ENCODE assay signal across 9 cellular contexts in the genomic region with DNA sequence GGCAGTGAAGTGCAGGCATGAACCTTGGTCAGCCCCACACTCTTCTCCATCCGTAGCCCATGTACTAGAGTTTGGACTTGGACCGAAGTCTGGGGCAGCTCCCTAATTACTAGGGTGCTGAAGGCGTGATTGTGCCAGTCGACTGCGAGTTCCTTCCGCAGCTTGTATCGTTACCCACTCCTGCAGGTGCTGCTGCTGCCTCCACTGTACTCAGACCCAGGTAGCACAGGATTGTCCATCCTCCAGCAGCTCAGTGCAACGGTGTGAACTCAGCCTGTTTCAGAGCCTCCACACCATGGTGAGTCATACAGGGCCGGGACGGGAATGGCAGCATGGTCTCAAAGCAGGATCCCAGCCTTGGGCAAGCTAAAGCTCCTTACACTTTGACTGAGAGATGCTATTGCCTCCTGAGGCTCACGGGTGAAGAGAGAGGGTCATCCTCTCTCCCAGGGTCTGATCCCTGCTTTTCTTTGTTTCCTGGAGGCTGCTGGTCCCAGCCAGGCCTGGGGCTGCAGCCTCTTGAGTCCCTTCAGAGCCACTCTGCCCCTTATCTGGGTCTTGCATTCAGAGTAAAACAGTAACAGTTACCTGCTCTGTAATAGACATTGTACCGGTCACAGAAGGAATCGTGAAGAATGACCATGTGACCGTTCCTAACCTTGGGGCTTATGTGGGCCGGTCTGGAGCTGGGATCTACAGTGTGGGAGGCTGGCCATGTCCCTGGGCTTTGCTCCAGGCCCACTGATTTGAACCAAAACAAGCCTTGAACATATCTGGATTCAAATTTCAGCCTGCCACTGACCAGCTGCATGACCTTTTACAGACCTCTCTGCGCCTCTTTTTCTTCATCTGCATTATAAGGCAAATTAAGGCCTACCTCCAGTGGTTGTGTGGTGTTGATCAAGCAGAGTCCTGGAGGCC. TPM values are rescaled to one million over a fixed set of nuclear protein-coding genes. Genes with fewer than 3 reads are reported as not detected.
DNase-seq lines count a peak whose midpoint lies in the region; ATAC-seq and TF ChIP-seq lines count a peak whose summit lies in the region.
"Had no signal": no experiment of that assay in that cellular context is flagged by ENCODE, and none has a peak within 500 bp of the region (broad histone marks: within the 10 kb centered on the region; RNA-seq: fewer than 3 reads in every experiment).

No MANE protein-coding gene starts in this region.

- no peaks in the 10 kb centered on the region for H3K9me2 ChIP-seq in OCI-LY7 (ENCODE audit: insufficient read depth, low read length)

- H3K79me1 ChIP-seq in neuronal stem cell (ENCODE audit: low read depth, low read length) = peaks cover 10% of the 10 kb centered on the region

- peak; percentile 57 for DNase-seq in ELF-1 (ENCODE audit: low read depth, low spot score)
- no peak for DNase-seq in OCI-LY7 (ENCODE audit: low spot score)
- peak; percentile 37 for DNase-seq in ecto neural progenitor cell (ENCODE audit: low spot score)
- DNase-seq in neuronal stem cell (ENCODE audit: low spot score) = no peak
- DNase-seq in middle frontal gyrus (ENCODE audit: extremely low spot score, low spot score) = no peak
- no peak for DNase-seq in transverse colon
- no peak for DNase-seq in mucosa of descending colon
- DNase-seq: dermis blood vessel endothelial cell had no signal

- WGBS in neuronal stem cell (ENCODE audit: extremely low coverage in 2 of 2, insufficient read length in 2 of 2, insufficient replicate concordance in 1 of 2), 2 donors = no CpG with 5 or more reads among the region's 16 CpGs
- WGBS in transverse colon (ENCODE audit: low coverage in 1 of 2), 2 donors = 84 to 95% methylated on average over 4 to 14 of the region's 16 CpGs

- no peak for TF ChIP-seq POLR2A in transverse colon (IDR thresholded peaks at IDR 0.05)

- intact Hi-C loops in OCI-LY7 (cut with micrococcal nuclease; ENCODE audit: unreplicated experiment) (loop anchor here (5.0 kb wide), 1 partner anchor 93 kb away; a partner anchor contains a TSS), transverse colon (cut with DNase I; ENCODE audit: low total_unique reads) (no loop called here), mucosa of descending colon (cut with DNase I, micrococcal nuclease) (loop anchor here in 1 of 2 donors (5.0 kb wide), 1 partner anchor 48 kb away; no protein-coding TSS in a partner anchor)

- H3K4me3 ChIP-seq in OCI-LY7 (ENCODE audit: low read depth, low read length, poor library complexity, severe bottlenecking) (no peak overlapping the region), neuronal stem cell (ENCODE audit: low read length in 2 of 2) (peak overlapping the region in 1 of 2 donors; percentile 37), transverse colon (no peak overlapping the region), mucosa of descending colon (no peak overlapping the region)

- no peak overlapping the region for H2BK5ac ChIP-seq in neuronal stem cell (ENCODE audit: low read length)

- in situ Hi-C loops in transverse colon (cut with MboI; ENCODE audit: low pct_ligation_motif_present in 1 of 4, low pct_unique_long_range_greater_than_20kb in 1 of 4, low sequenced_read_pairs in 3 of 4) = loop anchor here (5.0 to 25.0 kb wide), 3 partner anchors 50 to 497 kb away; a partner anchor contains a TSS

- peak overlapping the region; percentile 96 for H3K4me2 ChIP-seq in OCI-LY7 (ENCODE audit: low read length)
- H3K4me2 ChIP-seq in neuronal stem cell (ENCODE audit: insufficient read depth, low read length, poor library complexity, severe bottlenecking) = no peak overlapping the region

- no TSS peak for BruUV-seq in OCI-LY7 (replicated peaks; lab: Mats Ljungman, UMichigan)

- peaks cover 11% of the 10 kb centered on the region for H4K20me1 ChIP-seq in OCI-LY7 (ENCODE audit: insufficient read depth, low read length)

- CTCF ChIA-PET in OCI-LY7 (lab: Charles Lee; ENCODE audit: unreplicated experiment) = interaction anchor here (0.7 to 2.5 kb wide), 3 partner anchors 26 to 51 kb away, joined by 3 to 9 read pairs (median 3); a partner anchor contains a TSS

- H2AK5ac ChIP-seq in neuronal stem cell (ENCODE audit: low read depth, low read length) = peak overlapping the region; percentile 6

- H2BK15ac ChIP-seq in neuronal stem cell (ENCODE audit: low read length) = no peak overlapping the region

- no peak overlapping the region for H3K23ac ChIP-seq in neuronal stem cell (ENCODE audit: low read depth, low read length, poor library complexity)

- H4K91ac ChIP-seq in neuronal stem cell (ENCODE audit: low read depth, low read length, poor library complexity) = no peak overlapping the region

- no peaks in the 10 kb centered on the region for H3K27me3 ChIP-seq in neuronal stem cell (ENCODE audit: control insufficient read depth in 3 of 3, insufficient read depth in 3 of 3, low read depth in 1 of 3, low read length in 3 of 3)
- H3K27me3 ChIP-seq in transverse colon = no peaks in the 10 kb centered on the region

- H3K14ac ChIP-seq in neuronal stem cell (ENCODE audit: low read length) = no peak overlapping the region

- H4K8ac ChIP-seq in neuronal stem cell (ENCODE audit: low read depth, low read length) = no peak overlapping the region

- POLR2A ChIA-PET in OCI-LY7 (lab: Charles Lee) = interaction anchor here (0.7 to 4.9 kb wide), 11 partner anchors 13 to 173 kb away, joined by 3 to 80 read pairs (median 6); a partner anchor contains a TSS

- H3K9me3 ChIP-seq in OCI-LY7 (ENCODE audit: low read length) = no peaks in the 10 kb centered on the region
- no peaks in the 10 kb centered on the region for H3K9me3 ChIP-seq in neuronal stem cell (replicated peaks in 1 of 2; ENCODE audit: control insufficient read depth in 2 of 2, insufficient read depth in 1 of 2, low read depth in 1 of 2, low read length in 2 of 2)
- no peaks in the 10 kb centered on the region for H3K9me3 ChIP-seq in transverse colon
- H3K9me3 ChIP-seq in mucosa of descending colon = no peaks in the 10 kb centered on the region

- no peak for ATAC-seq in HG02938 (IDR thresholded peaks at IDR 0.05; ENCODE audit: unreplicated experiment)
- ATAC-seq in mucosa of descending colon = no peak

- H3K27ac ChIP-seq in OCI-LY7 (ENCODE audit: low read depth, low read length, poor library complexity, severe bottlenecking) (no peak overlapping the region), neuronal stem cell (replicated peaks; ENCODE audit: low read length) (no peak overlapping the region), transverse colon (peak overlapping the region in 1 of 4 donors; percentile 96)

- TF ChIP-seq CTCF in OCI-LY7 (conservative IDR thresholded peaks at IDR 0.05; ENCODE audit: low read length) (no peak), transverse colon (IDR thresholded peaks at IDR 0.05) (no peak), mucosa of descending colon (IDR thresholded peaks at IDR 0.05) (no peak)

- peaks cover 37% of the 10 kb centered on the region for H3K79me2 ChIP-seq in OCI-LY7 (ENCODE audit: insufficient read depth, low read depth, low read length)

- no peak overlapping the region for H2AFZ ChIP-seq in OCI-LY7 (ENCODE audit: low read length)
- peak overlapping the region; percentile 72 for H2AFZ ChIP-seq in neuronal stem cell (ENCODE audit: low read length)

- no peak overlapping the region for H3K4ac ChIP-seq in neuronal stem cell (ENCODE audit: low read length)

- no peak overlapping the region for H2BK12ac ChIP-seq in neuronal stem cell (ENCODE audit: low read length)

- peaks cover 44% of the 10 kb centered on the region for H3K4me1 ChIP-seq in OCI-LY7 (ENCODE audit: insufficient read depth, low read length, poor library complexity, severe bottlenecking)
- H3K4me1 ChIP-seq in neuronal stem cell (ENCODE audit: control insufficient read depth in 2 of 2, insufficient read depth in 1 of 2, low read depth in 1 of 2, low read length in 2 of 2) = peaks cover 11 to 37% of the 10 kb centered on the region in 2 donors
- H3K4me1 ChIP-seq in transverse colon = peaks cover 16 to 40% (median 25%) of the 10 kb centered on the region in 4 donors
- H3K4me1 ChIP-seq in mucosa of descending colon (ENCODE audit: low read depth) = peaks cover 28% of the 10 kb centered on the region

- H3K36me3 ChIP-seq in OCI-LY7 (ENCODE audit: insufficient read depth, low read length) (peaks cover 28% of the 10 kb centered on the region), neuronal stem cell (replicated peaks in 1 of 2; ENCODE audit: control insufficient read depth in 2 of 2, insufficient read depth in 2 of 2, low read length in 2 of 2) (peaks cover 4 to 37% of the 10 kb centered on the region in 2 donors), transverse colon (peaks cover 0 to 5% (median under 1%) of the 10 kb centered on the region in 4 donors), mucosa of descending colon (ENCODE audit: low read depth) (no peaks in the 10 kb centered on the region)

- H3K9ac ChIP-seq in neuronal stem cell (ENCODE audit: low read depth, low read length, poor library complexity) = peak overlapping the region; percentile 78

- H2BK120ac ChIP-seq in neuronal stem cell (ENCODE audit: low read depth, low read length) = no peak overlapping the region

- TF ChIP-seq EP300 in transverse colon (IDR thresholded peaks at IDR 0.05; ENCODE audit: low read depth) = no peak

- H3K18ac ChIP-seq in neuronal stem cell (ENCODE audit: low read length) = no peak overlapping the region

RNA-seq across cellular contexts. Expression of a gene that starts 1.7 kb away (rescaled TPM):
- 75.3 and 77.8 TPM in 2 replicates for total RNA-seq in OCI-LY7 (2014; rRNA removed; shearing (Covaris generic))
- total RNA-seq in OCI-LY7 (2022) (166 and 169 TPM in 2 replicates), transverse colon (100 to 1,000 TPM in 1 of 4 donors, 10 to 100 TPM in 3; 32.9 to 103 (median 40.4) TPM), mucosa of descending colon (10 to 100 TPM; 30.9 to 78.8 (median 63.1) TPM)
- 18.6 TPM for polyA plus RNA-seq in neuronal stem cell (2013, experiment 1 of 2)
- polyA plus RNA-seq in neuronal stem cell (2013, experiment 2 of 2) = 20.1 TPM

RNA-seq across cellular contexts. Expression of a gene that starts 1.8 kb away (rescaled TPM):
- 194 and 218 TPM in 2 replicates for total RNA-seq in OCI-LY7 (2014; rRNA removed; shearing (Covaris generic))
- total RNA-seq in OCI-LY7 (2022) (211 and 225 TPM in 2 replicates), transverse colon (100 to 1,000 TPM; 105 to 127 (median 123) TPM), mucosa of descending colon (100 to 1,000 TPM; 121 to 152 (median 140) TPM)
- 94.2 TPM for polyA plus RNA-seq in neuronal stem cell (2013, experiment 1 of 2)
- 91.0 TPM for polyA plus RNA-seq in neuronal stem cell (2013, experiment 2 of 2)

RNA-seq across cellular contexts. Expression of a gene that starts 27.0 kb away (rescaled TPM):
- total RNA-seq in OCI-LY7 (2014; rRNA removed; shearing (Covaris generic)) = 21.7 and 28.1 TPM in 2 replicates
- total RNA-seq in OCI-LY7 (2022) (58.2 and 63.8 TPM in 2 replicates), transverse colon (100 to 1,000 TPM in 2 of 4 donors, 10 to 100 TPM in 2; 68.1 to 157 (median 93.6) TPM), mucosa of descending colon (10 to 100 TPM; 65.0 to 91.0 (median 66.6) TPM)
- polyA plus RNA-seq in neuronal stem cell (2013, experiment 1 of 2) = 7.0 TPM
- 6.3 TPM for polyA plus RNA-seq in neuronal stem cell (2013, experiment 2 of 2)

RNA-seq across cellular contexts. Expression of a gene that starts 27.5 kb away (rescaled TPM):
- 25.8 and 31.1 TPM in 2 replicates for total RNA-seq in OCI-LY7 (2014; rRNA removed; shearing (Covaris generic))
- total RNA-seq in OCI-LY7 (2022) (48.8 and 51.5 TPM in 2 replicates), transverse colon (10 to 100 TPM; 27.9 to 51.6 (median 35.6) TPM), mucosa of descending colon (10 to 100 TPM; 35.2 to 38.2 (median 37.8) TPM)
- 38.6 TPM for polyA plus RNA-seq in neuronal stem cell (2013, experiment 1 of 2)
- 40.8 TPM for polyA plus RNA-seq in neuronal stem cell (2013, experiment 2 of 2)

RNA-seq across cellular contexts. Expression of a gene that starts 39.6 kb away (rescaled TPM):
- 0.51 and 0.79 TPM in 2 replicates for total RNA-seq in OCI-LY7 (2014; rRNA removed; shearing (Covaris generic))
- total RNA-seq in OCI-LY7 (2022) = 4.1 and 5.5 TPM in 2 replicates
- polyA plus RNA-seq in neuronal stem cell (2013, experiment 1 of 2) = 9.1 TPM
- polyA plus RNA-seq in neuronal stem cell (2013, experiment 2 of 2) = 9.2 TPM
- 1 to 10 TPM in 1 of 4 donors, under 1 TPM in 2, not detected in 1; 0.16 to 2.2 (median 0.41) TPM for total RNA-seq in transverse colon
- total RNA-seq in mucosa of descending colon = 1 to 10 TPM in 1 of 3 donors, under 1 TPM in 2; 0.17 to 1.9 (median 0.55) TPM

Comparison
In these comparisons a context has a peak if more than half of its experiments do, and no peak if none do; other contexts are left out.
1. DNase-seq: peak in ELF-1 (single experiment) and ecto neural progenitor cell (single experiment); none in OCI-LY7 (single experiment), neuronal stem cell (single experiment), middle frontal gyrus (single experiment), transverse colon (single experiment) and mucosa of descending colon (0 of 3).